16 cellular contexts compared by ENCODE assay signal in the genomic region with DNA sequence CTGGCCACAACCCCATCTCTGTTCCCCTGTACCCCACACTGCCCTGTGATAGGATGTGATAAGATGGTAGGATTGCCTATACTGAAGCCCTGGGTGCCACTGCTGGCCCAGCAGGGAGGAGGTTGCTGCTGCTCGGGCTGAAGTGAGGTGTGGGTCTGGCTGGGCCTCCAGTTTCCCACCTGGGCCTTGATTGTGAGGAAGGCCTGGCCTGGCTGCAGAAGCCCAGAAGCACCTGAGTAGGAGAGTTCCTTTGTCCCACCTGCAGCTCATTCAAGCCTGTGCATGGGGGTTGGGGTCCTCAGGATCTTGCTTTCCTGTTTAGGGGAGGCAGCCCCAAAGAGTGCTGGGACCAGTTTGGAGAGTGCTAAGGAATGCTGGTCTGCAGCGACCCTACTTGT. TPM values are rescaled to one million over a fixed set of nuclear protein-coding genes. Genes with fewer than 3 reads are reported as not detected.
DNase-seq lines count a peak whose midpoint lies in the region; ATAC-seq and TF ChIP-seq lines count a peak whose summit lies in the region.
"Had no signal": no experiment of that assay in that cellular context is flagged by ENCODE, and none has a peak within 500 bp of the region (broad histone marks: within the 10 kb centered on the region; RNA-seq: fewer than 3 reads in every experiment).

No MANE protein-coding gene starts in this region.

- H3K9me3 ChIP-seq in suprapubic skin, result no peaks in the 10 kb centered on the region
- H3K9me3 ChIP-seq: Caco-2, mucosa of descending colon had no signal

- 83% methylated on average over 1 of the region's 2 CpGs for WGBS in suprapubic skin

- H3K36me3 Mint-ChIP-seq in chondrocyte (ENCODE audit: low read depth), result no peaks in the 10 kb centered on the region
- no peaks in the 10 kb centered on the region for H3K36me3 Mint-ChIP-seq in natural killer cell
- no peaks in the 10 kb centered on the region for H3K36me3 Mint-ChIP-seq in activated T-cell treated with anti-CD3 and anti-CD28 coated beads, Interleukin-2, amount 50 U/mL, for 72 hours (ENCODE audit: insufficient read depth in 2 of 2)
- peaks cover 8% of the 10 kb centered on the region for H3K36me3 Mint-ChIP-seq in stimulated activated effector memory CD8-positive, alpha-beta T cell treated with anti-CD3 and anti-CD28 coated beads, Interleukin-12 subunit alpha, Interleukin-12 subunit beta, amount 100 ng/mL, for 72 hours

- no peak for TF ChIP-seq EP300 in suprapubic skin (IDR thresholded peaks at IDR 0.05)

- no peaks in the 10 kb centered on the region for H3K9me3 Mint-ChIP-seq in chondrocyte (ENCODE audit: low read depth)
- no peaks in the 10 kb centered on the region for H3K9me3 Mint-ChIP-seq in natural killer cell
- H3K9me3 Mint-ChIP-seq in activated T-cell treated with anti-CD3 and anti-CD28 coated beads, Interleukin-2, amount 50 U/mL, for 72 hours, result no peaks in the 10 kb centered on the region
- H3K9me3 Mint-ChIP-seq in stimulated activated effector memory CD8-positive, alpha-beta T cell treated with anti-CD3 and anti-CD28 coated beads, Interleukin-12 subunit alpha, Interleukin-12 subunit beta, amount 100 ng/mL, for 72 hours, result no peaks in the 10 kb centered on the region

- H3K27ac Mint-ChIP-seq in chondrocyte (ENCODE audit: unreplicated experiment) (no peak overlapping the region), natural killer cell (peak overlapping the region; percentile 67 to 80)
- H3K27ac Mint-ChIP-seq in activated T-cell treated with anti-CD3 and anti-CD28 coated beads, Interleukin-2, amount 50 U/mL, for 72 hours, result no peak overlapping the region
- H3K27ac Mint-ChIP-seq in stimulated activated effector memory CD8-positive, alpha-beta T cell treated with anti-CD3 and anti-CD28 coated beads, Interleukin-12 subunit alpha, Interleukin-12 subunit beta, amount 100 ng/mL, for 72 hours, result no peak overlapping the region
- H3K27ac Mint-ChIP-seq: T-helper 17 cell had no signal

- H3K4me3 ChIP-seq in HFF-Myc (replicated peaks; ENCODE audit: low read depth, low read length) (peak overlapping the region; percentile 60), suprapubic skin (no peak overlapping the region)
- H3K4me3 ChIP-seq: mucosa of descending colon had no signal

- intact Hi-C loops in natural killer cell (cut with micrococcal nuclease), result no loop called here

- no peaks in the 10 kb centered on the region for H3K27me3 ChIP-seq in suprapubic skin

- TF ChIP-seq POLR2A in suprapubic skin (IDR thresholded peaks at IDR 0.05), result no peak

- no peak for TF ChIP-seq CTCF in HFF-Myc (IDR thresholded peaks at IDR 0.05; ENCODE audit: low read depth, low read length, missing control alignments)
- no peak for TF ChIP-seq CTCF in chondrocyte (IDR thresholded peaks at IDR 0.05)
- TF ChIP-seq CTCF in natural killer cell (IDR thresholded peaks at IDR 0.05), result no peak
- no peak for TF ChIP-seq CTCF in suprapubic skin (IDR thresholded peaks at IDR 0.05)

- H3K4me1 ChIP-seq in suprapubic skin, result peaks cover 71% of the 10 kb centered on the region

- H3K4me3 Mint-ChIP-seq in chondrocyte (ENCODE audit: unreplicated experiment) (no peak overlapping the region), natural killer cell (no peak overlapping the region)
- no peak overlapping the region for H3K4me3 Mint-ChIP-seq in activated T-cell treated with anti-CD3 and anti-CD28 coated beads, Interleukin-2, amount 50 U/mL, for 72 hours
- no peak overlapping the region for H3K4me3 Mint-ChIP-seq in stimulated activated effector memory CD8-positive, alpha-beta T cell treated with anti-CD3 and anti-CD28 coated beads, Interleukin-12 subunit alpha, Interleukin-12 subunit beta, amount 100 ng/mL, for 72 hours
- H3K4me3 Mint-ChIP-seq: T-helper 17 cell had no signal

- H3K27me3 Mint-ChIP-seq in chondrocyte (ENCODE audit: low read depth) (no peaks in the 10 kb centered on the region), natural killer cell (ENCODE audit: low read depth in 2 of 2) (no peaks in the 10 kb centered on the region)
- H3K27me3 Mint-ChIP-seq in activated T-cell treated with anti-CD3 and anti-CD28 coated beads, Interleukin-2, amount 50 U/mL, for 72 hours (ENCODE audit: low read depth), result no peaks in the 10 kb centered on the region
- H3K27me3 Mint-ChIP-seq: T-helper 17 cell had no signal

- no peaks in the 10 kb centered on the region for H3K36me3 ChIP-seq in suprapubic skin

- no peak for ATAC-seq in natural killer cell
- no peak for ATAC-seq in activated T-cell treated with anti-CD3 and anti-CD28 coated beads, Interleukin-2, amount 50 U/mL, for 72 hours (replicated peaks in 1 of 2)
- no peak for ATAC-seq in HG03354 (IDR thresholded peaks at IDR 0.05; ENCODE audit: poor library complexity, severe bottlenecking, unreplicated experiment)
- ATAC-seq in stimulated activated effector memory CD8-positive, alpha-beta T cell treated with anti-CD3 and anti-CD28 coated beads, Interleukin-12 subunit alpha, Interleukin-12 subunit beta, amount 100 ng/mL, for 72 hours, result no peak
- ATAC-seq: stimulated activated naive CD8-positive, alpha-beta T cell treated with anti-CD3 and anti-CD28 coated beads, Interleukin-15, Interleukin-2, amounts not matched to agents 100 U/mL and 50 U/mL, for 24 hours; T-helper 17 cell had no signal

- H3K4me1 Mint-ChIP-seq in chondrocyte (ENCODE audit: low read depth) (peaks cover 76% of the 10 kb centered on the region), natural killer cell (peaks cover 27 to 61% of the 10 kb centered on the region in 2 donors)
- peaks cover 21% of the 10 kb centered on the region for H3K4me1 Mint-ChIP-seq in activated T-cell treated with anti-CD3 and anti-CD28 coated beads, Interleukin-2, amount 50 U/mL, for 72 hours (ENCODE audit: low read depth)
- peaks cover 37% of the 10 kb centered on the region for H3K4me1 Mint-ChIP-seq in stimulated activated effector memory CD8-positive, alpha-beta T cell treated with anti-CD3 and anti-CD28 coated beads, Interleukin-12 subunit alpha, Interleukin-12 subunit beta, amount 100 ng/mL, for 72 hours

- no peak for DNase-seq in HFF-Myc (ENCODE audit: extremely low read depth, low read depth)
- DNase-seq in chondrocyte (ENCODE audit: low spot score), result peak; percentile 50
- no peak for DNase-seq in natural killer cell
- peak; percentile 44 to 66 for DNase-seq in suprapubic skin (ENCODE audit: low spot score in 2 of 2)
- DNase-seq in NCI-H2107 (lab: John Stamatoyannopoulos, UW), result no peak
- no peak for DNase-seq in activated T-cell treated with anti-CD3 and anti-CD28 coated beads, Interleukin-2, amount 50 U/mL, for 72 hours
- no peak for DNase-seq in stimulated activated effector memory CD8-positive, alpha-beta T cell treated with anti-CD3 and anti-CD28 coated beads, Interleukin-12 subunit alpha, Interleukin-12 subunit beta, amount 100 ng/mL, for 72 hours (ENCODE audit: low spot score in 2 of 2)
- DNase-seq: activated CD4-positive, alpha-beta T cell treated with anti-CD3 and anti-CD28 coated beads for 1 hour; activated naive CD4-positive, alpha-beta T cell treated with Interleukin-2 at 50 U/mL for 16 hours; Caco-2; GOT3; Karpas-422; stimulated activated naive CD8-positive, alpha-beta T cell treated with anti-CD3 and anti-CD28 coated beads, Interleukin-15, Interleukin-2, amounts not matched to agents 100 U/mL and 50 U/mL, for 24 hours; T-helper 17 cell had no signal

- H3K27ac ChIP-seq in suprapubic skin, result peak overlapping the region; percentile 83

RNA-seq across cellular contexts. Expression of a gene that starts 3.3 kb away (rescaled TPM):
- total RNA-seq in chondrocyte, result 30.7 to 75.9 TPM (median 30.9 TPM) in 3 replicates
- 10 to 100 TPM; 43.3 to 57.6 (median 47.3) TPM for total RNA-seq in natural killer cell
- 10 to 100 TPM; 23.6 to 30.9 (median 26.9) TPM for total RNA-seq in suprapubic skin
- total RNA-seq in activated T-cell treated with anti-CD3 and anti-CD28 coated beads, Interleukin-2, amount 50 U/mL, for 72 hours, result 10 to 100 TPM; 10.9 to 12.1 TPM

RNA-seq across cellular contexts. Expression of a gene that starts 54.9 kb away (rescaled TPM):
- total RNA-seq in chondrocyte (12.3 to 14.8 TPM (median 12.4 TPM) in 3 replicates), natural killer cell (10 to 100 TPM; 20.1 to 25.8 (median 23.1) TPM), suprapubic skin (10 to 100 TPM; 15.4 to 19.1 (median 17.8) TPM)
- 10 to 100 TPM; 33.9 to 37.7 TPM for total RNA-seq in activated T-cell treated with anti-CD3 and anti-CD28 coated beads, Interleukin-2, amount 50 U/mL, for 72 hours

Comparison
In these comparisons a context has a peak if more than half of its experiments do, and no peak if none do; other contexts are left out.
1. DNase-seq: peak in chondrocyte (single experiment) and suprapubic skin (2 of 2); none in HFF-Myc (single experiment), natural killer cell (single experiment), NCI-H2107 (single experiment), activated T-cell treated with anti-CD3 and anti-CD28 coated beads, Interleukin-2, amount 50 U/mL, for 72 hours (0 of 2) and stimulated activated effector memory CD8-positive, alpha-beta T cell treated with anti-CD3 and anti-CD28 coated beads, Interleukin-12 subunit alpha, Interleukin-12 subunit beta, amount 100 ng/mL, for 72 hours (0 of 2).
2. H3K27ac Mint-ChIP-seq: peak in natural killer cell (2 of 2); none in chondrocyte (single experiment), activated T-cell treated with anti-CD3 and anti-CD28 coated beads, Interleukin-2, amount 50 U/mL, for 72 hours (single experiment) and stimulated activated effector memory CD8-positive, alpha-beta T cell treated with anti-CD3 and anti-CD28 coated beads, Interleukin-12 subunit alpha, Interleukin-12 subunit beta, amount 100 ng/mL, for 72 hours (single experiment).